ENCODE assay signal across 8 cellular contexts in genomic region chr2:152421521-152422367, GRCh38.
DNase-seq lines count a peak whose midpoint lies in the region; ATAC-seq and TF ChIP-seq lines count a peak whose summit lies in the region.

No MANE protein-coding gene starts in this region.

- peak; percentile 93 for ATAC-seq in HG02938 (IDR thresholded peaks at IDR 0.05; ENCODE audit: unreplicated experiment)
- peak; percentile 99 for ATAC-seq in mucosa of descending colon
- no peak for ATAC-seq in HG02840 (IDR thresholded peaks at IDR 0.05; ENCODE audit: low FRiP score, unreplicated experiment)
- ATAC-seq in HG03045 (IDR thresholded peaks at IDR 0.05; ENCODE audit: unreplicated experiment): no peak

- intact Hi-C loops in mucosa of descending colon (cut with DNase I, micrococcal nuclease): no loop called here

- no peaks in the 10 kb centered on the region for H3K36me3 ChIP-seq in mucosa of descending colon (ENCODE audit: low read depth)

- peak; percentile 11 for DNase-seq in NCI-H748 (lab: John Stamatoyannopoulos, UW; ENCODE audit: unreplicated experiment)
- DNase-seq in NCI-H748 treated with DMSO at 0.1 percent for 48 hours (lab: John Stamatoyannopoulos, UW): no peak
- peak; percentile 97 for DNase-seq in NOMO-1 treated with DMSO at 0.1 percent for 48 hours (lab: John Stamatoyannopoulos, UW; ENCODE audit: unreplicated experiment)
- peak; percentile 96 for DNase-seq in dermis blood vessel endothelial cell
- DNase-seq in mucosa of descending colon: peak in 1 of 3 donors; percentile 73

- peaks cover 14% of the 10 kb centered on the region for H3K4me1 ChIP-seq in mucosa of descending colon (ENCODE audit: low read depth)

- H3K4me3 ChIP-seq in mucosa of descending colon: no peak overlapping the region

- H3K9me3 ChIP-seq in mucosa of descending colon: no peaks in the 10 kb centered on the region

- no peak for TF ChIP-seq CTCF in mucosa of descending colon (IDR thresholded peaks at IDR 0.05)

Comparison
In these comparisons a context has a peak if more than half of its experiments do, and no peak if none do; other contexts are left out.
1. ATAC-seq: peak in HG02938 (single experiment) and mucosa of descending colon (single experiment); none in HG02840 (single experiment) and HG03045 (single experiment).